ENCODE assay signal across 2 cellular contexts in the genomic region with DNA sequence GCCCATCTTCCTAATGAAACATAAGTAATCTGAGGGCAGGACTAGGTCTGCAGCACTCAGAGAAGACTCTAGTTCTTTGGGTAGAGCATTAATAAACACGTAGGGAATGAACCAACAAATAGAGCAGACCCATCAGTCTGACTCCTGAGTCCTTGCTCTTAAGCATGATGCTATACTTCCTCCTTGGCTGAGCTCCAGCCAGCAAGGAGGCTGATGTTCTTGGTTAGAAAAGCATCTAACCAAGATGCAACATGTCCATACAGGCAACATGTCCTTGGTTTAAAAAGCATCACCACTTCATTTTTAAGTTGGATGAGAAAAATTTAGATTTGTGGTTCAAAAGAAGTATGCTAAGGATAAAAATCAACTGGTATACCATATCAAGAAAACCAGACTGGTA.
TF ChIP-seq lines count a peak whose summit lies in the region.

No MANE protein-coding gene starts in this region.

TF ChIP-seq in endothelial cell of umbilical vein, 7 proteins besides CTCF, POLR2A, EP300 and RAD21 (continued from another document):
- TF ChIP-seq GATA2 (IDR thresholded peaks at IDR 0.05; ENCODE audit: insufficient read depth, insufficient read length, low read depth, low read length) = no peak
- no peak for TF ChIP-seq POLR2AphosphoS5 (IDR thresholded peaks at IDR 0.05; ENCODE audit: insufficient read depth, low read depth, low read length)
- TF ChIP-seq EZH2 (IDR thresholded peaks at IDR 0.05; ENCODE audit: borderline replicate concordance, low read depth, low read length, severe bottlenecking) = no peak
- TF ChIP-seq FOS (IDR thresholded peaks at IDR 0.05; ENCODE audit: borderline replicate concordance, insufficient read depth, low read length) = no peak

TF ChIP-seq in GM23338, 12 proteins besides CTCF, POLR2A, EP300 and RAD21 (continued from another document):
- TF ChIP-seq, protein P1, sequence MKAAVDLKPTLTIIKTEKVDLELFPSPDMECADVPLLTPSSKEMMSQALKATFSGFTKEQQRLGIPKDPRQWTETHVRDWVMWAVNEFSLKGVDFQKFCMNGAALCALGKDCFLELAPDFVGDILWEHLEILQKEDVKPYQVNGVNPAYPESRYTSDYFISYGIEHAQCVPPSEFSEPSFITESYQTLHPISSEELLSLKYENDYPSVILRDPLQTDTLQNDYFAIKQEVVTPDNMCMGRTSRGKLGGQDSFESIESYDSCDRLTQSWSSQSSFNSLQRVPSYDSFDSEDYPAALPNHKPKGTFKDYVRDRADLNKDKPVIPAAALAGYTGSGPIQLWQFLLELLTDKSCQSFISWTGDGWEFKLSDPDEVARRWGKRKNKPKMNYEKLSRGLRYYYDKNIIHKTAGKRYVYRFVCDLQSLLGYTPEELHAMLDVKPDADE (IDR thresholded peaks at IDR 0.05) = no peak
- TF ChIP-seq ZNF331 (CRISPR knock-in tag; IDR thresholded peaks at IDR 0.05; ENCODE audit: low read depth) (no peak), NANOG (IDR thresholded peaks at IDR 0.05; ENCODE audit: borderline replicate concordance) (no peak), CREB1 (CRISPR knock-in tag; IDR thresholded peaks at IDR 0.05; ENCODE audit: low read depth) (no peak), EZH2phosphoT487 (IDR thresholded peaks at IDR 0.05; ENCODE audit: unreplicated experiment) (no peak)
